8 cellular contexts compared by ENCODE assay signal in genomic region chr2:101151859-101152194, GRCh38. TPM values are rescaled to one million over a fixed set of nuclear protein-coding genes. Genes with fewer than 3 reads are reported as not detected.
DNase-seq lines count a peak whose midpoint lies in the region; ATAC-seq lines count a peak whose summit lies in the region.

No MANE protein-coding gene starts in this region.

- peak overlapping the region; percentile 50 for H3K4me3 ChIP-seq in right cardiac atrium (ENCODE audit: low read length)
- peak overlapping the region; percentile 72 for H3K4me3 ChIP-seq in skeletal muscle satellite cell (ENCODE audit: low read length)

- DNase-seq in NCI-H146 (lab: John Stamatoyannopoulos, UW) (peak; percentile 42), NCI-H146 treated with DMSO at 0.1 percent for 48 hours (lab: John Stamatoyannopoulos, UW; ENCODE audit: unreplicated experiment) (no peak), right cardiac atrium (peak in 1 of 3 donors; percentile 18), foreskin melanocyte (no peak)
- DNase-seq in activated CD4-positive, alpha-beta memory T cell treated with anti-CD3 and anti-CD28 coated beads for 36 hours, result peak; percentile 12
- no peak for DNase-seq in NK-92 treated with Interleukin-12 subunit alpha and Interleukin-12 subunit beta, amount 100 ng/mL, for 24 hours (lab: John Stamatoyannopoulos, UW)
- no peak for DNase-seq in activated effector memory CD4-positive, alpha-beta T cell treated with anti-CD3 and anti-CD28 coated beads, Interleukin-2, amount 50 U/mL, for 16 hours

- no peak overlapping the region for H3K27ac Mint-ChIP-seq in activated CD4-positive, alpha-beta memory T cell treated with anti-CD3 and anti-CD28 coated beads for 36 hours

- POLR2A ChIA-PET in activated CD4-positive, alpha-beta memory T cell treated with anti-CD3 and anti-CD28 coated beads for 36 hours (lab: Charles Lee), result no interaction called here

- peak overlapping the region; percentile 63 for H3K4me3 Mint-ChIP-seq in activated CD4-positive, alpha-beta memory T cell treated with anti-CD3 and anti-CD28 coated beads for 36 hours

- H3K27me3 ChIP-seq in right cardiac atrium (ENCODE audit: control insufficient read depth, insufficient read depth), result no peaks in the 10 kb centered on the region
- H3K27me3 ChIP-seq in skeletal muscle satellite cell (ENCODE audit: control insufficient read depth, insufficient read depth, low read length), result peaks cover 9% of the 10 kb centered on the region

- H3K9me3 ChIP-seq in right cardiac atrium (ENCODE audit: control insufficient read depth, low read length) (no peaks in the 10 kb centered on the region), skeletal muscle satellite cell (replicated peaks; ENCODE audit: low read length) (no peaks in the 10 kb centered on the region)

- no peaks in the 10 kb centered on the region for H3K36me3 Mint-ChIP-seq in activated CD4-positive, alpha-beta memory T cell treated with anti-CD3 and anti-CD28 coated beads for 36 hours

- peak overlapping the region; percentile 76 for H3K9ac ChIP-seq in skeletal muscle satellite cell (ENCODE audit: low read depth, low read length)

- H3K4me1 ChIP-seq in right cardiac atrium (ENCODE audit: control insufficient read depth, insufficient read depth, low read length) (peaks cover 10% of the 10 kb centered on the region), skeletal muscle satellite cell (ENCODE audit: control insufficient read depth, insufficient read depth, low read length) (peaks cover 31% of the 10 kb centered on the region)

- intact Hi-C loops in activated CD4-positive, alpha-beta memory T cell treated with anti-CD3 and anti-CD28 coated beads for 36 hours (cut with micrococcal nuclease), result loop anchor here (1.0 to 10.0 kb wide), 5 partner anchors 53 to 567 kb away; no protein-coding TSS in a partner anchor
- intact Hi-C loops in right cardiac atrium (cut with DNase I), result loop anchor here (2.0 to 10.0 kb wide), 5 partner anchors 117 to 140 kb away; no protein-coding TSS in a partner anchor

- H3K27me3 Mint-ChIP-seq in activated CD4-positive, alpha-beta memory T cell treated with anti-CD3 and anti-CD28 coated beads for 36 hours, result peaks cover 25% of the 10 kb centered on the region

- ATAC-seq in right cardiac atrium, result peak in 1 of 2 donors; percentile 15

- CTCF ChIA-PET in activated CD4-positive, alpha-beta memory T cell treated with anti-CD3 and anti-CD28 coated beads for 36 hours (lab: Charles Lee), result interaction anchor here (0.7 to 2.8 kb wide), 5 partner anchors 53 to 144 kb away, joined by 4 to 14 read pairs (median 7); no protein-coding TSS in a partner anchor

- WGBS in right cardiac atrium, result 4% methylated on average over 14 of the region's 14 CpGs

- peaks cover 4% of the 10 kb centered on the region for H3K36me3 ChIP-seq in skeletal muscle satellite cell (ENCODE audit: insufficient read depth, low read length)

- H3K9me3 Mint-ChIP-seq in activated CD4-positive, alpha-beta memory T cell treated with anti-CD3 and anti-CD28 coated beads for 36 hours, result no peaks in the 10 kb centered on the region

- peak overlapping the region; percentile 87 for H3K27ac ChIP-seq in right cardiac atrium (ENCODE audit: low read length)

- H3K4me2 ChIP-seq in skeletal muscle satellite cell (ENCODE audit: low read length), result peak overlapping the region; percentile 74

- H3K4me1 Mint-ChIP-seq in activated CD4-positive, alpha-beta memory T cell treated with anti-CD3 and anti-CD28 coated beads for 36 hours (ENCODE audit: low read depth), result peaks cover 18% of the 10 kb centered on the region

RNA-seq across cellular contexts. Expression of gene TBC1D8, which starts 0.6 kb away (rescaled TPM):
- total RNA-seq in activated CD4-positive, alpha-beta memory T cell treated with anti-CD3 and anti-CD28 coated beads for 36 hours, result 1 to 10 TPM; 1.5 to 1.6 TPM
- total RNA-seq in right cardiac atrium, result 10 to 100 TPM; 42.3 to 79.5 (median 52.2) TPM
- polyA plus RNA-seq in right cardiac atrium, result 36.4 TPM
- total RNA-seq in skeletal muscle satellite cell (2012; rRNA removed), result 27.9 and 28.2 TPM in 2 replicates

Comparison
In these comparisons a context has a peak if more than half of its experiments do, and no peak if none do; other contexts are left out.
1. DNase-seq: peak in NCI-H146 (single experiment) and activated CD4-positive, alpha-beta memory T cell treated with anti-CD3 and anti-CD28 coated beads for 36 hours (single experiment); none in NCI-H146 treated with DMSO at 0.1 percent for 48 hours (single experiment), NK-92 treated with Interleukin-12 subunit alpha and Interleukin-12 subunit beta, amount 100 ng/mL, for 24 hours (single experiment), activated effector memory CD4-positive, alpha-beta T cell treated with anti-CD3 and anti-CD28 coated beads, Interleukin-2, amount 50 U/mL, for 16 hours (single experiment) and foreskin melanocyte (single experiment).
2. RNA of gene TBC1D8, which starts 0.6 kb away (total RNA-seq): 42.3 to 79.5 TPM in right cardiac atrium; 1.5 to 1.6 TPM in activated CD4-positive, alpha-beta memory T cell treated with anti-CD3 and anti-CD28 coated beads for 36 hours; every median in the first group is over 10 times any median in the second.